In the genomic region with DNA sequence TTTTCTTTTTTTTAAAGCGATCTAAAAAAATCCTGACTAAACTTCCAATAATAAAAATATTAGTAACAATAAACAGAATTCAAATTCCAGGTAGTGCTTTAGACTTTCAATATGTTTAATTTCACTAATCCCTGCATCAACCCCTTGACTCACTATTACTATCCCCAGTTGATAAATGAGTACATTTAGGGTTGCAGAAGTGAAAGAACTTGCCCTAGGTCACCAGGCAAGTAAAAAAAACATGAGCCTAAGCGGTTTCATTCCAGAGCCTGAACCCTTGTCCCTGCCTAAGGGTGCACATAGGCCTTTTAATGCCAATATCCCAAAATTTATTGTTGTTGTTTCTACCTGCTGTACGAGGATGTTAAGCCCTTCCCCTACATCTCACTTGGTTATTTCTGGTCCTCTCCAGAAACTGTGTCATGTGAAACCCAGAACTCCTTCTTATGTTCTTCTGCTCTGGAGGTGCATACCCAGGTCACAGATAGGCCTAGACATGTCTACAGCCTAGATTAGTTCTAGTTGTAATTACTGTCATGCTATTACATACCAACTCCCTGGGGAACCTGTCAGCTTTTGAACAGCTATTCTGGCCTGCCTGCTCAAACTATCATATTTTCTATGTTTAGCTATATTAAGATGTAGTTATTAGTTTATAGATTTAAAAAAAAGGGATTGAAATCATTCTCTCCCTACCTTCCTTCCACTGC, we compare ENCODE assay signal across 11 cellular contexts.
DNase-seq lines count a peak whose midpoint lies in the region; ATAC-seq, FAIRE-seq and TF ChIP-seq lines count a peak whose summit lies in the region.
"Had no signal": no experiment of that assay in that cellular context is flagged by ENCODE, and none has a peak within 500 bp of the region (broad histone marks: within the 10 kb centered on the region; RNA-seq: fewer than 3 reads in every experiment).

No MANE protein-coding gene starts in this region.

- no peaks in the 10 kb centered on the region for H3K9me3 Mint-ChIP-seq in CD4-positive, alpha-beta memory T cell
- H3K9me3 Mint-ChIP-seq: activated B cell treated with CpG ODN at 0.5 μM for 24 hours; activated naive CD4-positive, alpha-beta T cell treated with anti-CD3 and anti-CD28 coated beads for 36 hours had no signal

- no peaks in the 10 kb centered on the region for H3K9me3 ChIP-seq in GM12878 (replicated peaks; ENCODE audit: control insufficient read depth, insufficient read depth, low read length)
- H3K9me3 ChIP-seq in CD4-positive, alpha-beta memory T cell (ENCODE audit: control insufficient read depth in 1 of 2, low read length in 2 of 2), result no peaks in the 10 kb centered on the region
- H3K9me3 ChIP-seq: Peyer's patch had no signal

- H3K9ac ChIP-seq in GM12878 (ENCODE audit: control insufficient read depth, insufficient read depth, low read length), result no peak overlapping the region

- no peak for TF ChIP-seq RAD21 in GM12878 (IDR thresholded peaks at IDR 0.05; ENCODE audit: insufficient read depth, low read depth, low read length)

- POLR2A ChIA-PET in GM12878 (lab: Charles Lee), result no interaction called here
- POLR2A ChIA-PET in CD4-positive, alpha-beta memory T cell (lab: Charles Lee; ENCODE audit: partially characterized antibody), result no interaction called here

- no peaks in the 10 kb centered on the region for H3K79me2 ChIP-seq in GM12878 (ENCODE audit: control insufficient read depth, insufficient read depth, low read length)

- no peaks in the 10 kb centered on the region for H3K4me1 Mint-ChIP-seq in CD4-positive, alpha-beta memory T cell

- H3K27ac Mint-ChIP-seq in CD4-positive, alpha-beta memory T cell, result no peak overlapping the region
- H3K27ac Mint-ChIP-seq: activated B cell treated with CpG ODN at 0.5 μM for 24 hours; activated naive CD4-positive, alpha-beta T cell treated with anti-CD3 and anti-CD28 coated beads for 36 hours had no signal

- WGBS in GM12878 (ENCODE audit: insufficient coverage, insufficient replicate concordance, low lambda C conversion rate, missing lambda C conversion rate), result 6% methylated on average over 3 of the region's 3 CpGs

- RAD21 ChIA-PET in GM12878 (lab: Charles Lee; ENCODE audit: unreplicated experiment), result no interaction called here

- no peak for TF ChIP-seq POLR2A in GM12878 (IDR thresholded peaks at IDR 0.05; ENCODE audit: low read depth, low read length)

- H4K20me1 ChIP-seq in GM12878 (ENCODE audit: control insufficient read depth, insufficient read depth), result no peaks in the 10 kb centered on the region

- BruUV-seq in GM12878 (replicated peaks; lab: Mats Ljungman, UMichigan), result no TSS peak

- H3K4me3 Mint-ChIP-seq in CD4-positive, alpha-beta memory T cell, result no peak overlapping the region
- H3K4me3 Mint-ChIP-seq: activated B cell treated with CpG ODN at 0.5 μM for 24 hours; activated naive CD4-positive, alpha-beta T cell treated with anti-CD3 and anti-CD28 coated beads for 36 hours had no signal

- H2AFZ ChIP-seq in GM12878 (ENCODE audit: control insufficient read depth, low read depth, low read length), result no peak overlapping the region

- SMC1A ChIA-PET in GM12878 (lab: Charles Lee; ENCODE audit: uncharacterized antibody, unreplicated experiment), result no interaction called here

- no peak for TF ChIP-seq EP300 in GM12878 (IDR thresholded peaks at IDR 0.05; ENCODE audit: borderline replicate concordance in 1 of 2, control insufficient read depth in 1 of 2, low read depth in 2 of 2, low read length in 2 of 2)

- no peak overlapping the region for H3K27ac ChIP-seq in GM12878 (ENCODE audit: control insufficient read depth, insufficient read depth)
- no peak overlapping the region for H3K27ac ChIP-seq in CD4-positive, alpha-beta memory T cell (ENCODE audit: low read depth, low read length)
- H3K27ac ChIP-seq: Peyer's patch had no signal

- no peaks in the 10 kb centered on the region for H3K36me3 Mint-ChIP-seq in CD4-positive, alpha-beta memory T cell

- H3K27me3 ChIP-seq in GM12878 (replicated peaks in 1 of 2; ENCODE audit: control insufficient read depth in 2 of 2, insufficient read depth in 2 of 2, low read length in 1 of 2), result no peaks in the 10 kb centered on the region
- H3K27me3 ChIP-seq in CD4-positive, alpha-beta memory T cell (ENCODE audit: insufficient read depth, low read length), result no peaks in the 10 kb centered on the region
- H3K27me3 ChIP-seq: Peyer's patch had no signal

- DNase-seq in GM12878 (ENCODE audit: low read depth, low spot score), result peak; percentile 44
- DNase-seq in activated effector memory CD4-positive, alpha-beta T cell treated with anti-CD3 and anti-CD28 coated beads, Interleukin-2, amount 50 U/mL, for 16 hours, result no peak
- DNase-seq in CD4-positive, alpha-beta memory T cell, result no peak
- DNase-seq in head of caudate nucleus, result no peak
- DNase-seq in T-helper 9 cell, result no peak
- DNase-seq: activated B cell treated with CpG ODN at 0.5 μM for 24 hours; activated naive CD4-positive, alpha-beta T cell treated with anti-CD3 and anti-CD28 coated beads for 36 hours; Peyer's patch had no signal

- H3K27me3 Mint-ChIP-seq in CD4-positive, alpha-beta memory T cell, result no peaks in the 10 kb centered on the region
- H3K27me3 Mint-ChIP-seq: activated B cell treated with CpG ODN at 0.5 μM for 24 hours had no signal

- no peak overlapping the region for H3K4me3 ChIP-seq in GM12878
- H3K4me3 ChIP-seq in CD4-positive, alpha-beta memory T cell (ENCODE audit: low read length in 2 of 2), result no peak overlapping the region
- H3K4me3 ChIP-seq: Peyer's patch had no signal

- H3K4me2 ChIP-seq in GM12878 (ENCODE audit: control insufficient read depth, insufficient read depth), result 0 out of 2 replicates have a peak overlapping the region, but pooled peaks have one; percentile 17

- CTCF ChIA-PET in GM12878 (lab: Yijun Ruan, JAX), result no interaction called here
- CTCF ChIA-PET in CD4-positive, alpha-beta memory T cell (lab: Charles Lee; ENCODE audit: partially characterized antibody), result no interaction called here

- intact Hi-C loops in GM12878 (cut with micrococcal nuclease; ENCODE audit: unreplicated experiment) (no loop called here), head of caudate nucleus (cut with DNase I) (no loop called here)
- intact Hi-C loops in CD4-positive, alpha-beta memory T cell (cut with micrococcal nuclease), result no loop called here

- peak; percentile 18 for FAIRE-seq in GM12878 (lab: Jason Lieb, UNC)

- H3K36me3 ChIP-seq in GM12878 (ENCODE audit: control insufficient read depth in 2 of 2, insufficient read depth in 2 of 2, low read length in 1 of 2), result no peaks in the 10 kb centered on the region
- H3K36me3 ChIP-seq in CD4-positive, alpha-beta memory T cell (ENCODE audit: insufficient read depth, low read length), result no peaks in the 10 kb centered on the region
- H3K36me3 ChIP-seq: Peyer's patch had no signal

- in situ Hi-C loops in GM12878 (cut with MboI), result loop anchor here (25.0 kb wide), 1 partner anchor 1170 kb away; no protein-coding TSS in a partner anchor

- no peak for TF ChIP-seq CTCF in GM12878 (IDR thresholded peaks at IDR 0.05 in 2 of 3, conservative IDR thresholded peaks at IDR 0.05 in 1 of 3; ENCODE audit: control insufficient read depth in 2 of 3, extremely low read depth in 1 of 3, insufficient read depth in 1 of 3, low read depth in 3 of 3, low read length in 3 of 3)

- ATAC-seq in GM18861 (IDR thresholded peaks at IDR 0.05; ENCODE audit: unreplicated experiment), result peak; percentile 77
- peak; percentile 64 for ATAC-seq in GM21528 (IDR thresholded peaks at IDR 0.05; ENCODE audit: low FRiP score, unreplicated experiment)
- ATAC-seq in HG03066 (IDR thresholded peaks at IDR 0.05; ENCODE audit: low read depth, unreplicated experiment), result peak; percentile 67
- peak; percentile 83 for ATAC-seq in GM12878

- peaks cover 6% of the 10 kb centered on the region; the same call in 1 of the 2 replicates for H3K4me1 ChIP-seq in GM12878 (ENCODE audit: control insufficient read depth, insufficient read depth, low read length)
- H3K4me1 ChIP-seq in CD4-positive, alpha-beta memory T cell (ENCODE audit: insufficient read depth, low read length), result no peaks in the 10 kb centered on the region
- H3K4me1 ChIP-seq: Peyer's patch had no signal

TF ChIP-seq in GM12878, 131 proteins besides CTCF, POLR2A, EP300 and RAD21 (continues in another document):
- TF ChIP-seq IKZF1 (conservative IDR thresholded peaks at IDR 0.05) (0 out of 2 replicates have a peak, but pooled peaks have one; percentile 34), MEF2A (IDR thresholded peaks at IDR 0.05; ENCODE audit: insufficient read depth, low read depth, low read length) (no peak), NR2F1 (conservative IDR thresholded peaks at IDR 0.05) (0 out of 2 replicates have a peak, but pooled peaks have one; percentile 34), JUNB (IDR thresholded peaks at IDR 0.05) (peak; percentile 58)
- TF ChIP-seq, protein P1, sequence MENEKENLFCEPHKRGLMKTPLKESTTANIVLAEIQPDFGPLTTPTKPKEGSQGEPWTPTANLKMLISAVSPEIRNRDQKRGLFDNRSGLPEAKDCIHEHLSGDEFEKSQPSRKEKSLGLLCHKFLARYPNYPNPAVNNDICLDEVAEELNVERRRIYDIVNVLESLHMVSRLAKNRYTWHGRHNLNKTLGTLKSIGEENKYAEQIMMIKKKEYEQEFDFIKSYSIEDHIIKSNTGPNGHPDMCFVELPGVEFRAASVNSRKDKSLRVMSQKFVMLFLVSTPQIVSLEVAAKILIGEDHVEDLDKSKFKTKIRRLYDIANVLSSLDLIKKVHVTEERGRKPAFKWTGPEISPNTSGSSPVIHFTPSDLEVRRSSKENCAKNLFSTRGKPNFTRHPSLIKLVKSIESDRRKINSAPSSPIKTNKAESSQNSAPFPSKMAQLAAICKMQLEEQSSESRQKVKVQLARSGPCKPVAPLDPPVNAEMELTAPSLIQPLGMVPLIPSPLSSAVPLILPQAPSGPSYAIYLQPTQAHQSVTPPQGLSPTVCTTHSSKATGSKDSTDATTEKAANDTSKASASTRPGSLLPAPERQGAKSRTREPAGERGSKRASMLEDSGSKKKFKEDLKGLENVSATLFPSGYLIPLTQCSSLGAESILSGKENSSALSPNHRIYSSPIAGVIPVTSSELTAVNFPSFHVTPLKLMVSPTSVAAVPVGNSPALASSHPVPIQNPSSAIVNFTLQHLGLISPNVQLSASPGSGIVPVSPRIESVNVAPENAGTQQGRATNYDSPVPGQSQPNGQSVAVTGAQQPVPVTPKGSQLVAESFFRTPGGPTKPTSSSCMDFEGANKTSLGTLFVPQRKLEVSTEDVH (IDR thresholded peaks at IDR 0.05; ENCODE audit: low read depth, partially characterized antibody), result no peak
- TF ChIP-seq, protein P2, sequence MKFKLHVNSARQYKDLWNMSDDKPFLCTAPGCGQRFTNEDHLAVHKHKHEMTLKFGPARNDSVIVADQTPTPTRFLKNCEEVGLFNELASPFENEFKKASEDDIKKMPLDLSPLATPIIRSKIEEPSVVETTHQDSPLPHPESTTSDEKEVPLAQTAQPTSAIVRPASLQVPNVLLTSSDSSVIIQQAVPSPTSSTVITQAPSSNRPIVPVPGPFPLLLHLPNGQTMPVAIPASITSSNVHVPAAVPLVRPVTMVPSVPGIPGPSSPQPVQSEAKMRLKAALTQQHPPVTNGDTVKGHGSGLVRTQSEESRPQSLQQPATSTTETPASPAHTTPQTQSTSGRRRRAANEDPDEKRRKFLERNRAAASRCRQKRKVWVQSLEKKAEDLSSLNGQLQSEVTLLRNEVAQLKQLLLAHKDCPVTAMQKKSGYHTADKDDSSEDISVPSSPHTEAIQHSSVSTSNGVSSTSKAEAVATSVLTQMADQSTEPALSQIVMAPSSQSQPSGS (IDR thresholded peaks at IDR 0.05; ENCODE audit: low read length), result 0 out of 2 replicates have a peak, but pooled peaks have one; percentile 19
